In the genomic region with DNA sequence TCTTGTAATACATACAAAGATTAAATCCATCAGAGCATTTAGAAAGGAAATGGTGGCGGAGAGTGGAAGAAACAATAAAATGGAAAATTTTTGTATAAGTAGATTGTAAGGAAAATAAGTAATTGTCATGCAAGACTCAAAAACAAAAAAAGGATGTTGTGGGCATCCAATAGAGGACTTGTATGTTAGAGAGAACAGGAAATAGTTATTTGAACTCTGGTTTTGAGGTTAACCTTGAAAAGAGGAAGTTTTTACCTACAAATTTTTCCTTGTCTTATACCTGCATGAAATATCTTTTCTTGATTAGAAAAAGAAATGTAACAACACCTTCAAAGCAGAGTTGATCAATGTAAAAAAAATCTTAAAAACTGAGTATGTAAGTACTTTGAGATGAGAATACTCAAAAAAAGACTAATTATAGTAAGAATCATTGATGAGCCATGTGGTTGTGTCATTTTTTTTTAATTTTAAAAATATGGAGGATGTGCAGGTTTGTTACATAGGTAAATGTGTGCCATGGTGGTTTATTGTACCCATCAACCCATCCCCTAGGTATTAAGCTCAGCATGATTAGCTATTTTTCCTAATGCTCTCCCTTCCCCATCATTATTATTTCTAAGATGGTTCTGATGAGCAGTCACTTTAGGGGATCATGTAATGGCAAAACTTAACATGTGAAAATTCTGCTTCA, we compare ENCODE assay signal across 8 cellular contexts. TPM values are rescaled to one million over a fixed set of nuclear protein-coding genes. Genes with fewer than 3 reads are reported as not detected.
DNase-seq lines count a peak whose midpoint lies in the region; ATAC-seq and TF ChIP-seq lines count a peak whose summit lies in the region.

No MANE protein-coding gene starts in this region.

- H3K4me3 ChIP-seq in lower lobe of right lung = no peak overlapping the region

- no peak overlapping the region for H3K27ac ChIP-seq in lower lobe of right lung

- peak; percentile 94 for ATAC-seq in GM18519 (IDR thresholded peaks at IDR 0.05; ENCODE audit: low FRiP score, unreplicated experiment)
- ATAC-seq in GM21619 (IDR thresholded peaks at IDR 0.05; ENCODE audit: unreplicated experiment) = peak; percentile 92
- ATAC-seq in HG03558 (IDR thresholded peaks at IDR 0.05; ENCODE audit: extremely low read depth, unreplicated experiment) = peak; percentile 95
- no peak for ATAC-seq in lower lobe of right lung
- ATAC-seq in left ventricle myocardium superior = no peak

- intact Hi-C loops in lower lobe of right lung (cut with DNase I) (no loop called here), left ventricle myocardium superior (cut with micrococcal nuclease) (no loop called here), head of caudate nucleus (cut with DNase I) (no loop called here)

- DNase-seq in central memory CD4-positive, alpha-beta T cell = peak; percentile 60
- DNase-seq in lower lobe of right lung = no peak
- no peak for DNase-seq in A172 (ENCODE audit: low spot score)
- DNase-seq in left ventricle myocardium superior = no peak
- DNase-seq in head of caudate nucleus = no peak

- no peak for TF ChIP-seq CTCF in lower lobe of right lung (IDR thresholded peaks at IDR 0.05)

- peaks cover 4% of the 10 kb centered on the region for H3K9me3 ChIP-seq in lower lobe of right lung

- no peaks in the 10 kb centered on the region for H3K27me3 ChIP-seq in lower lobe of right lung (ENCODE audit: low read depth)

- H3K36me3 ChIP-seq in lower lobe of right lung = peaks cover 42% of the 10 kb centered on the region

- H3K4me1 ChIP-seq in lower lobe of right lung = no peaks in the 10 kb centered on the region

RNA-seq across cellular contexts. Expression of a gene that starts 11.9 kb away (rescaled TPM):
- total RNA-seq in lower lobe of right lung (38.7 TPM), left ventricle myocardium superior (48.9 TPM)
- total RNA-seq in A172 (2014; rRNA removed; shearing (Covaris generic)) = 120 and 172 TPM in 2 replicates

Comparison
In these comparisons a context has a peak if more than half of its experiments do, and no peak if none do; other contexts are left out.
1. ATAC-seq: peak in GM18519 (single experiment), GM21619 (single experiment) and HG03558 (single experiment); none in lower lobe of right lung (0 of 2) and left ventricle myocardium superior (single experiment).